Comparison of ENCODE assay signal across 8 cellular contexts in genomic region chr11:57248780-57249383, GRCh38. TPM values are rescaled to one million over a fixed set of nuclear protein-coding genes. Genes with fewer than 3 reads are reported as not detected.
DNase-seq lines count a peak whose midpoint lies in the region; ATAC-seq, FAIRE-seq and TF ChIP-seq lines count a peak whose summit lies in the region.

No MANE protein-coding gene starts in this region.

- H3K9me3 Mint-ChIP-seq in stimulated activated naive B cell treated with anti-CD40 and anti-IgM and Interleukin-4, amounts not matched to agents 10 μg/mL and 1 μg/mL and 100 μg/mL, for 72 hours: no peaks in the 10 kb centered on the region

- CTCF ChIA-PET in PC-3 (lab: Charles Lee): interaction anchor here (0.5 to 2.2 kb wide), 10 partner anchors 30 to 690 kb away, joined by 3 to 68 read pairs (median 4); no protein-coding TSS in a partner anchor

- no peaks in the 10 kb centered on the region for H3K36me3 Mint-ChIP-seq in stimulated activated naive B cell treated with anti-CD40 and anti-IgM and Interleukin-4, amounts not matched to agents 10 μg/mL and 1 μg/mL and 100 μg/mL, for 72 hours

- H3K27me3 ChIP-seq in HL-60 (ENCODE audit: insufficient read depth, poor library complexity, severe bottlenecking) (peaks cover 16% of the 10 kb centered on the region), PC-3 (ENCODE audit: low read length) (peaks cover 36% of the 10 kb centered on the region), breast epithelium (no peaks in the 10 kb centered on the region)

- no peak overlapping the region for H2AFZ ChIP-seq in PC-3 (ENCODE audit: low read length)

- H3K4me1 ChIP-seq in PC-3 (ENCODE audit: insufficient read depth, low read length): no peaks in the 10 kb centered on the region
- H3K4me1 ChIP-seq in breast epithelium: peaks cover 0 to 8% of the 10 kb centered on the region in 2 donors

- H3K36me3 ChIP-seq in PC-3 (ENCODE audit: low read depth, low read length): no peaks in the 10 kb centered on the region
- no peaks in the 10 kb centered on the region for H3K36me3 ChIP-seq in breast epithelium

- DNase-seq in DMS153 treated with DMSO at 0.1 percent for 48 hours (lab: John Stamatoyannopoulos, UW; ENCODE audit: unreplicated experiment) (peak; percentile 71), HL-60 (ENCODE audit: low read depth in 1 of 2, low spot score in 1 of 2) (peak in 1 of 2 experiments; percentile 54), PC-3 (peak; percentile 69), breast epithelium (ENCODE audit: low spot score in 2 of 2) (peak in 1 of 2 donors; percentile 35), kidney glomerular epithelial cell (lab: John Stamatoyannopoulos, UW) (peak; percentile 77), GM19239 (ENCODE audit: insufficient read length, low spot score) (no peak)
- DNase-seq in stimulated activated naive B cell treated with anti-CD40 and anti-IgM and Interleukin-4, amounts not matched to agents 10 μg/mL and 1 μg/mL and 100 μg/mL, for 72 hours: peak; percentile 2

- H3K4me3 ChIP-seq in HL-60 (replicated peaks; ENCODE audit: insufficient read depth, low read length): no peak overlapping the region
- H3K4me3 ChIP-seq in PC-3 (ENCODE audit: low read length): no peak overlapping the region
- no peak overlapping the region for H3K4me3 ChIP-seq in breast epithelium

- no peak overlapping the region for H3K4me3 Mint-ChIP-seq in stimulated activated naive B cell treated with anti-CD40 and anti-IgM and Interleukin-4, amounts not matched to agents 10 μg/mL and 1 μg/mL and 100 μg/mL, for 72 hours

- ATAC-seq in GM19395 (IDR thresholded peaks at IDR 0.05; ENCODE audit: unreplicated experiment) (peak; percentile 53), PC-3 (peak; percentile 91)
- ATAC-seq in stimulated activated naive B cell treated with anti-CD40 and anti-IgM and Interleukin-4, amounts not matched to agents 10 μg/mL and 1 μg/mL and 100 μg/mL, for 72 hours (replicated peaks): peak; percentile 74 to 82

- BruUV-seq in PC-3 (replicated peaks; lab: Mats Ljungman, UMichigan): no TSS peak

- no peak overlapping the region for H3K27ac Mint-ChIP-seq in stimulated activated naive B cell treated with anti-CD40 and anti-IgM and Interleukin-4, amounts not matched to agents 10 μg/mL and 1 μg/mL and 100 μg/mL, for 72 hours

- peak; percentile 73 for TF ChIP-seq CTCF in HL-60 (IDR thresholded peaks at IDR 0.05; ENCODE audit: insufficient read depth, low read length)
- TF ChIP-seq CTCF in PC-3 (conservative IDR thresholded peaks at IDR 0.05; ENCODE audit: low read depth, low read length): peak; percentile 65
- peak in 2 of 3 donors; percentile 26 to 63 for TF ChIP-seq CTCF in breast epithelium (IDR thresholded peaks at IDR 0.05)

- H4K20me1 ChIP-seq in PC-3 (ENCODE audit: low read length): no peaks in the 10 kb centered on the region

- intact Hi-C loops in PC-3 (cut with micrococcal nuclease): loop anchor here (1.0 kb wide), 3 partner anchors 118 to 408 kb away; no protein-coding TSS in a partner anchor
- intact Hi-C loops in breast epithelium (cut with DNase I; ENCODE audit: low total_unique reads): loop anchor here (10.0 kb wide), 2 partner anchors 114 to 404 kb away; no protein-coding TSS in a partner anchor

- H3F3A ChIP-seq in PC-3 (ENCODE audit: low read length, unreplicated experiment): no peaks in the 10 kb centered on the region

- FAIRE-seq in GM19239 (lab: Jason Lieb, UNC): no peak

- H3K4me1 Mint-ChIP-seq in stimulated activated naive B cell treated with anti-CD40 and anti-IgM and Interleukin-4, amounts not matched to agents 10 μg/mL and 1 μg/mL and 100 μg/mL, for 72 hours: peaks cover 5% of the 10 kb centered on the region in 2 donors

- H3K79me2 ChIP-seq in PC-3 (ENCODE audit: low read length): no peaks in the 10 kb centered on the region

- no peaks in the 10 kb centered on the region for H3K9me2 ChIP-seq in PC-3 (replicated peaks; ENCODE audit: low read length)

- no peak for TF ChIP-seq POLR2A in breast epithelium (IDR thresholded peaks at IDR 0.05)

- POLR2A ChIA-PET in PC-3 (lab: Charles Lee; ENCODE audit: unreplicated experiment): interaction anchor here (0.6 kb wide), 1 partner anchor 433 kb away, joined by 7 read pairs; no protein-coding TSS in a partner anchor

- H3K27ac ChIP-seq in HL-60 (replicated peaks) (no peak overlapping the region), PC-3 (ENCODE audit: low read length) (no peak overlapping the region), breast epithelium (no peak overlapping the region)

- H3K27me3 Mint-ChIP-seq in stimulated activated naive B cell treated with anti-CD40 and anti-IgM and Interleukin-4, amounts not matched to agents 10 μg/mL and 1 μg/mL and 100 μg/mL, for 72 hours: peaks cover 21 to 28% of the 10 kb centered on the region in 2 donors

- H3K4me2 ChIP-seq in PC-3 (ENCODE audit: low read length): no peak overlapping the region

- no peak overlapping the region for H3K9ac ChIP-seq in PC-3 (ENCODE audit: low read length)

- H3K9me3 ChIP-seq in PC-3 (ENCODE audit: low read length): no peaks in the 10 kb centered on the region
- H3K9me3 ChIP-seq in breast epithelium: no peaks in the 10 kb centered on the region

RNA-seq across cellular contexts. Expression of gene APLNR, which starts 11.8 kb away (rescaled TPM):
- total RNA-seq in PC-3 (2014; rRNA removed): not detected in 2 replicates
- 1 to 10 TPM in 1 of 3 donors, under 1 TPM in 2; 0.44 to 3.3 (median 0.80) TPM for total RNA-seq in breast epithelium
